In genomic region chr5:756865-757345, GRCh38 we compare ENCODE assay signal across 14 cellular contexts. TPM values are rescaled to one million over a fixed set of nuclear protein-coding genes. Genes with fewer than 3 reads are reported as not detected.
A peak's percentile ranks its signal among the peaks of the same experiment; 100 is the strongest.
DNase-seq lines count a peak whose midpoint lies in the region; ATAC-seq, FAIRE-seq and TF ChIP-seq lines count a peak whose summit lies in the region.
"Had no signal": no experiment of that assay in that cellular context is flagged by ENCODE, and none has a peak within 500 bp of the region (broad histone marks: within the 10 kb centered on the region; RNA-seq: fewer than 3 reads in every experiment).

No MANE protein-coding gene starts in this region.

- H3K36me3 ChIP-seq in GM23248 (ENCODE audit: low read depth) (no peaks in the 10 kb centered on the region), K562 (ENCODE audit: control insufficient read depth, insufficient read depth, low read length) (no peaks in the 10 kb centered on the region), small intestine (ENCODE audit: control insufficient read depth in 2 of 2, insufficient read depth in 2 of 2, low read length in 2 of 2) (no peaks in the 10 kb centered on the region), tibial artery (peaks cover 0 to 5% (median 0%) of the 10 kb centered on the region in 3 donors)

- no peak for TF ChIP-seq CTCF in K562 (IDR thresholded peaks at IDR 0.05 in 2 of 3, conservative IDR thresholded peaks at IDR 0.05 in 1 of 3; ENCODE audit: insufficient read depth in 2 of 3, low read depth in 1 of 3, low read length in 3 of 3)
- no peak for TF ChIP-seq CTCF in tibial artery (IDR thresholded peaks at IDR 0.05)

- H4K20me1 ChIP-seq in GM23248 (ENCODE audit: insufficient read depth) (no peaks in the 10 kb centered on the region), K562 (replicated peaks; ENCODE audit: control insufficient read depth, insufficient read depth, low read length) (peaks cover 22% of the 10 kb centered on the region)

- FAIRE-seq in K562 (lab: Jason Lieb, UNC) (no peak), small intestine (lab: Jason Lieb, UNC) (no peak)

- TF ChIP-seq EP300 in K562 (IDR thresholded peaks at IDR 0.05; ENCODE audit: low read length): no peak

- peaks cover 18% of the 10 kb centered on the region for H3K27me3 ChIP-seq in GM23248 (replicated peaks; ENCODE audit: insufficient read depth)
- H3K27me3 ChIP-seq in K562 (ENCODE audit: control insufficient read depth in 2 of 2, insufficient read depth in 2 of 2, low read length in 2 of 2): peaks cover 39 to 68% of the 10 kb centered on the region in 2 experiments; a peak in 4 of 5 replicates
- no peaks in the 10 kb centered on the region for H3K27me3 ChIP-seq in small intestine (ENCODE audit: control insufficient read depth in 2 of 2, insufficient read depth in 2 of 2, low read length in 2 of 2)
- no peaks in the 10 kb centered on the region for H3K27me3 ChIP-seq in tibial artery

- H3K9me1 ChIP-seq in K562 (ENCODE audit: control insufficient read depth, insufficient read depth, low read length): peaks cover 3% of the 10 kb centered on the region

- H3K27ac ChIP-seq in GM23248 (no peak overlapping the region), K562 (ENCODE audit: extremely low read depth, low read depth, low read length) (no peak overlapping the region), small intestine (ENCODE audit: low read depth in 1 of 2, low read length in 1 of 2) (peak overlapping the region in 1 of 2 donors; percentile 60), tibial artery (no peak overlapping the region)

- in situ Hi-C loops in GM23248 (cut with MboI): no loop called here
- in situ Hi-C loops in K562 (cut with MboI): loop anchor here (10.0 kb wide), 1 partner anchor 88 kb away; no protein-coding TSS in a partner anchor

- no peak for TF ChIP-seq POLR2A in K562 (conservative IDR thresholded peaks at IDR 0.05)

- H3K4me1 ChIP-seq in GM23248 (ENCODE audit: insufficient read depth) (no peaks in the 10 kb centered on the region), K562 (replicated peaks in 1 of 2; ENCODE audit: control insufficient read depth in 2 of 2, insufficient read depth in 2 of 2, low read length in 2 of 2) (peaks cover 0 to 36% of the 10 kb centered on the region in 2 experiments; a peak in 2 of 5 replicates), small intestine (ENCODE audit: control insufficient read depth in 2 of 2, insufficient read depth in 1 of 2, low read depth in 1 of 2, low read length in 1 of 2) (peaks cover 13 to 21% of the 10 kb centered on the region in 2 donors), tibial artery (peaks cover 0 to 25% (median 8%) of the 10 kb centered on the region in 4 donors)

- TF ChIP-seq RAD21 in K562 (CRISPR knock-in tag; conservative IDR thresholded peaks at IDR 0.05 in 1 of 2, IDR thresholded peaks at IDR 0.05 in 1 of 2): no peak

- H3F3A ChIP-seq in GM23248 (ENCODE audit: insufficient read depth): no peaks in the 10 kb centered on the region

- WGBS in GM23248 (ENCODE audit: low coverage in 1 of 2, low lambda C conversion rate in 2 of 2, missing lambda C conversion rate in 2 of 2), 2 experiments: 10 to 17% methylated on average over 10 to 11 of the region's 11 CpGs
- 0% methylated on average over 8 of the region's 11 CpGs for WGBS in K562 (ENCODE audit: insufficient coverage, low coverage, missing lambda C conversion rate)
- WGBS in small intestine, 3 donors: 24 to 41% (median 35%) methylated on average over 9 to 11 of the region's 11 CpGs

- intact Hi-C loops in K562 (cut with micrococcal nuclease) (no loop called here), tibial artery (cut with DNase I; ENCODE audit: low total_unique reads) (no loop called here)

- H3K79me2 ChIP-seq in GM23248 (ENCODE audit: insufficient read depth): no peaks in the 10 kb centered on the region
- no peaks in the 10 kb centered on the region for H3K79me2 ChIP-seq in K562 (ENCODE audit: control insufficient read depth, insufficient read depth, low read length)

- no TSS peak for BruUV-seq in K562 (replicated peaks; lab: Mats Ljungman, UMichigan)

- POLR2A ChIA-PET in K562 (lab: Yijun Ruan, JAX): no interaction called here

- H3K4me2 ChIP-seq in GM23248 (ENCODE audit: unreplicated experiment) (no peak overlapping the region), K562 (ENCODE audit: insufficient read depth, low read length) (no peak overlapping the region)
- H3K4me2 ChIP-seq: smooth muscle cell had no signal

- H3K9ac ChIP-seq in GM23248 (no peak overlapping the region), K562 (ENCODE audit: insufficient read depth in 1 of 2, low read depth in 2 of 2, low read length in 2 of 2) (peak overlapping the region in 1 of 2 experiments; percentile 68; a peak in 1 of 4 replicates)

- no peaks in the 10 kb centered on the region for H3K9me2 ChIP-seq in GM23248 (ENCODE audit: insufficient read depth)

- CTCF ChIA-PET in K562 (lab: Yijun Ruan, JAX; ENCODE audit: low intra/inter-chr PET ratio): no interaction called here

- H2AFZ ChIP-seq in GM23248 (no peak overlapping the region), K562 (ENCODE audit: low read depth, low read length) (no peak overlapping the region)

- DNase-seq in GM23248: peak; percentile 12
- DNase-seq in K562 (ENCODE audit: extremely low read depth in 1 of 4, low spot score in 3 of 4): peak in 1 of 4 experiments; percentile 12
- peak; percentile 79 for DNase-seq in left kidney (ENCODE audit: low read depth, low spot score)
- peak; percentile 27 for DNase-seq in small intestine
- no peak for DNase-seq in A172 (ENCODE audit: low spot score)
- no peak for DNase-seq in NCI-H187 treated with DMSO at 0.1 percent for 48 hours (lab: John Stamatoyannopoulos, UW)
- no peak for DNase-seq in activated naive CD4-positive, alpha-beta T cell treated with Interleukin-2 at 50 U/mL for 16 hours
- DNase-seq in tibial artery: no peak
- DNase-seq: activated CD4-positive, alpha-beta T cell treated with anti-CD3 and anti-CD28 coated beads for 4 hours; glutamatergic neuron; midbrain; NCI-H524 treated with DMSO at 0.1 percent for 48 hours had no signal

- H3K4me3 ChIP-seq in GM23248 (no peak overlapping the region), K562 (no peak overlapping the region), small intestine (ENCODE audit: low read depth in 1 of 2, low read length in 2 of 2) (no peak overlapping the region), tibial artery (no peak overlapping the region)
- H3K4me3 ChIP-seq: smooth muscle cell had no signal

- ATAC-seq in K562: no peak

- H3K9me3 ChIP-seq in GM23248 (ENCODE audit: low read depth) (no peaks in the 10 kb centered on the region), K562 (replicated peaks; ENCODE audit: control insufficient read depth, insufficient read depth, low read depth, low read length) (no peaks in the 10 kb centered on the region), small intestine (ENCODE audit: control insufficient read depth, low read depth) (no peaks in the 10 kb centered on the region), tibial artery (no peaks in the 10 kb centered on the region)

TF ChIP-seq in K562, 482 proteins besides CTCF, POLR2A, EP300 and RAD21 (continues in another document):
- TF ChIP-seq FOXJ2 (tag; IDR thresholded peaks at IDR 0.05) (peak; percentile 81), DACH1 (IDR thresholded peaks at IDR 0.05; ENCODE audit: partially characterized antibody) (no peak), RFX1 (IDR thresholded peaks at IDR 0.05) (peak; percentile 16; the same call in 1 of the 2 replicates), ZBED1 (IDR thresholded peaks at IDR 0.05) (no peak), EZH2 (IDR thresholded peaks at IDR 0.05; ENCODE audit: borderline replicate concordance, low read depth, low read length) (no peak), STAT5A (IDR thresholded peaks at IDR 0.05; ENCODE audit: borderline replicate concordance, low read length) (no peak), PATZ1 (CRISPR knock-in tag; IDR thresholded peaks at IDR 0.05; ENCODE audit: borderline replicate concordance) (no peak)

RNA-seq across cellular contexts. Expression of gene ZDHHC11B, which starts 27.6 kb away (rescaled TPM):
- not detected in 2 replicates for total RNA-seq in GM23248 (2014; rRNA removed; shearing (Covaris generic))
- polyA plus RNA-seq in GM23248 (2016; fragmentation: Nextera tagmentation; extraction: Ambion mirVana): not detected in 2 replicates
- 0.90 TPM in 1 of 2 replicates, not detected in the other for total RNA-seq in K562 (2011; cell fraction: chromatin; rRNA removed; ENCODE audit: low replicate concordance)
- total RNA-seq in K562 (2011; cell fraction: nucleolus; rRNA removed): 0.26 TPM in 1 of 2 replicates, not detected in the other
- total RNA-seq in K562 (2011; cell fraction: nucleoplasm; rRNA removed): not detected in 2 replicates
- total RNA-seq in K562 (2014; rRNA removed): 0.12 and 0.23 TPM in 2 replicates
- total RNA-seq in K562 (2014; rRNA removed; fragmentation: Illumina TruSeq; extraction: Trizol): 0.15 and 0.22 TPM in 2 replicates
- total RNA-seq in K562 (2015; rRNA removed; fragmentation: Illumina TruSeq; extraction: Trizol): 0.30 TPM in 1 of 2 replicates, not detected in the other
- total RNA-seq in K562 (2021): 0.16 TPM in 1 of 2 replicates, not detected in the other
- polyA plus RNA-seq in K562 (2011; rRNA removed): 0.08 and 0.21 TPM in 2 replicates
- not detected in 2 replicates for polyA plus RNA-seq in K562 (2011; cell fraction: cytosol; rRNA removed)
- polyA plus RNA-seq in K562 (2011; cell fraction: nucleus; rRNA removed): 0.46 and 1.5 TPM in 2 replicates
- 0.14 and 0.47 TPM in 2 replicates for polyA plus RNA-seq in K562 (2012)
- polyA plus RNA-seq in K562 (2014; fragmentation: Illumina TruSeq; extraction: Trizol): 0.08 and 0.15 TPM in 2 replicates
- under 1 TPM in 1 of 2 experiments, not detected in 1; 0.03 TPM for polyA plus RNA-seq in K562 (2014; fragmentation: Nextera tagmentation; extraction: Ambion mirVana)
- polyA plus RNA-seq in K562 (2014; rRNA removed): 0.07 TPM in 1 of 2 replicates, not detected in the other
- not detected in 2 replicates for polyA minus RNA-seq in K562 (2011; rRNA and poly(A)+ RNA removed)
- polyA minus RNA-seq in K562 (2011; cell fraction: cytosol; rRNA and poly(A)+ RNA removed): not detected in 2 replicates
- polyA minus RNA-seq in K562 (2011; cell fraction: nucleus; rRNA and poly(A)+ RNA removed): 0.22 and 0.54 TPM in 2 replicates
- polyA plus RNA-seq in small intestine: 10 to 100 TPM in 1 of 3 donors, 1 to 10 TPM in 2; 2.2 to 18.8 (median 5.3) TPM
- 0.26 and 2.3 TPM in 2 replicates for total RNA-seq in A172 (2014; rRNA removed; shearing (Covaris generic))
- total RNA-seq: dermis microvascular lymphatic vessel endothelial cell, smooth muscle cell had no signal
- polyA plus RNA-seq: smooth muscle cell had no signal

Comparison
In these comparisons a context has a peak if more than half of its experiments do, and no peak if none do; other contexts are left out.
1. DNase-seq: peak in GM23248 (single experiment), left kidney (single experiment) and small intestine (single experiment); none in A172 (single experiment), NCI-H187 treated with DMSO at 0.1 percent for 48 hours (single experiment), activated naive CD4-positive, alpha-beta T cell treated with Interleukin-2 at 50 U/mL for 16 hours (single experiment) and tibial artery (0 of 2).